Comparison of ENCODE assay signal across 1 cellular context in the genomic region with DNA sequence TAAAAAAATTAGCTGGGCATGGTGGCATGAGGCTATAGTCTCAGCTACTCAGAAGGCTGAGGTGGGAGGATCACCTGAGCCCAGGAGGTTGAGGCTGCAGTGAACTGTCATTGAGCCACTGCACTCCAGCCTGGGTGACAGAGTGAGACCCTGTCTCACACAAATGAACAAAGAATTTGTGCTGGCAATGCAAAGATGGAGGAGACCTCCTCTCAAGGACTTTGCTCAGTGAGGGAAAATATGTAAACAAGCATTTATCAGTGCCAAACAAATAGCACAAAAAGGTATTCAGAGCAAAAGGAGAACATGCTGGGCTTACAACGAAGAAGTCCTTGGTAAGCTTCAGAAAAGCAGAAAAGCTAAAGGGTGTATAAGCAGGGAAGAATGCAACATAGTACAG.
TF ChIP-seq lines count a peak whose summit lies in the region.

No MANE protein-coding gene starts in this region.

TF ChIP-seq in HepG2, 621 proteins besides CTCF, POLR2A, EP300 and RAD21 (continued from another document and continues in another):
- TF ChIP-seq, protein P1, sequence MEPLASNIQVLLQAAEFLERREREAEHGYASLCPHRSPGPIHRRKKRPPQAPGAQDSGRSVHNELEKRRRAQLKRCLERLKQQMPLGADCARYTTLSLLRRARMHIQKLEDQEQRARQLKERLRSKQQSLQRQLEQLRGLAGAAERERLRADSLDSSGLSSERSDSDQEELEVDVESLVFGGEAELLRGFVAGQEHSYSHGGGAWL (CRISPR knock-in tag; IDR thresholded peaks at IDR 0.05) = no peak
- peak; percentile 96; the same call in 1 of the 2 replicates for TF ChIP-seq ZBTB3 (CRISPR knock-in tag; IDR thresholded peaks at IDR 0.05; ENCODE audit: borderline replicate concordance, low read depth)
- no peak for TF ChIP-seq PHF8 (CRISPR knock-in tag; IDR thresholded peaks at IDR 0.05)
- no peak for TF ChIP-seq SP2 (CRISPR knock-in tag; IDR thresholded peaks at IDR 0.05)
- TF ChIP-seq KLF13 (CRISPR knock-in tag; IDR thresholded peaks at IDR 0.05) = no peak
- 0 out of 2 replicates have a peak, but pooled peaks have one; percentile 17 for TF ChIP-seq ZNF263 (CRISPR knock-in tag; IDR thresholded peaks at IDR 0.05)
- TF ChIP-seq, protein P2, sequence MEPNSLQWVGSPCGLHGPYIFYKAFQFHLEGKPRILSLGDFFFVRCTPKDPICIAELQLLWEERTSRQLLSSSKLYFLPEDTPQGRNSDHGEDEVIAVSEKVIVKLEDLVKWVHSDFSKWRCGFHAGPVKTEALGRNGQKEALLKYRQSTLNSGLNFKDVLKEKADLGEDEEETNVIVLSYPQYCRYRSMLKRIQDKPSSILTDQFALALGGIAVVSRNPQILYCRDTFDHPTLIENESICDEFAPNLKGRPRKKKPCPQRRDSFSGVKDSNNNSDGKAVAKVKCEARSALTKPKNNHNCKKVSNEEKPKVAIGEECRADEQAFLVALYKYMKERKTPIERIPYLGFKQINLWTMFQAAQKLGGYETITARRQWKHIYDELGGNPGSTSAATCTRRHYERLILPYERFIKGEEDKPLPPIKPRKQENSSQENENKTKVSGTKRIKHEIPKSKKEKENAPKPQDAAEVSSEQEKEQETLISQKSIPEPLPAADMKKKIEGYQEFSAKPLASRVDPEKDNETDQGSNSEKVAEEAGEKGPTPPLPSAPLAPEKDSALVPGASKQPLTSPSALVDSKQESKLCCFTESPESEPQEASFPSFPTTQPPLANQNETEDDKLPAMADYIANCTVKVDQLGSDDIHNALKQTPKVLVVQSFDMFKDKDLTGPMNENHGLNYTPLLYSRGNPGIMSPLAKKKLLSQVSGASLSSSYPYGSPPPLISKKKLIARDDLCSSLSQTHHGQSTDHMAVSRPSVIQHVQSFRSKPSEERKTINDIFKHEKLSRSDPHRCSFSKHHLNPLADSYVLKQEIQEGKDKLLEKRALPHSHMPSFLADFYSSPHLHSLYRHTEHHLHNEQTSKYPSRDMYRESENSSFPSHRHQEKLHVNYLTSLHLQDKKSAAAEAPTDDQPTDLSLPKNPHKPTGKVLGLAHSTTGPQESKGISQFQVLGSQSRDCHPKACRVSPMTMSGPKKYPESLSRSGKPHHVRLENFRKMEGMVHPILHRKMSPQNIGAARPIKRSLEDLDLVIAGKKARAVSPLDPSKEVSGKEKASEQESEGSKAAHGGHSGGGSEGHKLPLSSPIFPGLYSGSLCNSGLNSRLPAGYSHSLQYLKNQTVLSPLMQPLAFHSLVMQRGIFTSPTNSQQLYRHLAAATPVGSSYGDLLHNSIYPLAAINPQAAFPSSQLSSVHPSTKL (CRISPR knock-in tag; IDR thresholded peaks at IDR 0.05) = peak; percentile 84
- no peak for TF ChIP-seq MYC (CRISPR knock-in tag; IDR thresholded peaks at IDR 0.05; ENCODE audit: borderline replicate concordance)
- TF ChIP-seq PHF21A (CRISPR knock-in tag; IDR thresholded peaks at IDR 0.05) = peak; percentile 55
- TF ChIP-seq, protein P3, sequence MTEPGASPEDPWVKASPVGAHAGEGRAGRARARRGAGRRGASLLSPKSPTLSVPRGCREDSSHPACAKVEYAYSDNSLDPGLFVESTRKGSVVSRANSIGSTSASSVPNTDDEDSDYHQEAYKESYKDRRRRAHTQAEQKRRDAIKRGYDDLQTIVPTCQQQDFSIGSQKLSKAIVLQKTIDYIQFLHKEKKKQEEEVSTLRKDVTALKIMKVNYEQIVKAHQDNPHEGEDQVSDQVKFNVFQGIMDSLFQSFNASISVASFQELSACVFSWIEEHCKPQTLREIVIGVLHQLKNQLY (CRISPR knock-in tag; IDR thresholded peaks at IDR 0.05) = peak; percentile 53; the same call in 1 of the 2 replicates
- TF ChIP-seq MAZ (IDR thresholded peaks at IDR 0.05; ENCODE audit: borderline replicate concordance, low read depth, low read length) = no peak
- TF ChIP-seq MAZ (CRISPR knock-in tag; IDR thresholded peaks at IDR 0.05; ENCODE audit: low read depth) = no peak
- TF ChIP-seq TEAD3 (CRISPR knock-in tag; optimal IDR thresholded peaks at IDR 0.05; ENCODE audit: borderline replicate concordance) = peak; percentile 92
- TF ChIP-seq MEIS2 (CRISPR knock-in tag; IDR thresholded peaks at IDR 0.05) = peak; percentile 64; the same call in 1 of the 2 replicates
- no peak for TF ChIP-seq MATR3 (CRISPR knock-in tag; IDR thresholded peaks at IDR 0.05)
- TF ChIP-seq, protein P4, sequence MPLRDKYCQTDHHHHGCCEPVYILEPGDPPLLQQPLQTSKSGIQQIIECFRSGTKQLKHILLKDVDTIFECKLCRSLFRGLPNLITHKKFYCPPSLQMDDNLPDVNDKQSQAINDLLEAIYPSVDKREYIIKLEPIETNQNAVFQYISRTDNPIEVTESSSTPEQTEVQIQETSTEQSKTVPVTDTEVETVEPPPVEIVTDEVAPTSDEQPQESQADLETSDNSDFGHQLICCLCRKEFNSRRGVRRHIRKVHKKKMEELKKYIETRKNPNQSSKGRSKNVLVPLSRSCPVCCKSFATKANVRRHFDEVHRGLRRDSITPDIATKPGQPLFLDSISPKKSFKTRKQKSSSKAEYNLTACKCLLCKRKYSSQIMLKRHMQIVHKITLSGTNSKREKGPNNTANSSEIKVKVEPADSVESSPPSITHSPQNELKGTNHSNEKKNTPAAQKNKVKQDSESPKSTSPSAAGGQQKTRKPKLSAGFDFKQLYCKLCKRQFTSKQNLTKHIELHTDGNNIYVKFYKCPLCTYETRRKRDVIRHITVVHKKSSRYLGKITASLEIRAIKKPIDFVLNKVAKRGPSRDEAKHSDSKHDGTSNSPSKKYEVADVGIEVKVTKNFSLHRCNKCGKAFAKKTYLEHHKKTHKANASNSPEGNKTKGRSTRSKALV (CRISPR knock-in tag; IDR thresholded peaks at IDR 0.05) = peak; percentile 46; the same call in 1 of the 2 replicates
- peak; percentile 79 for TF ChIP-seq ISL2 (CRISPR knock-in tag; IDR thresholded peaks at IDR 0.05)
- 0 out of 2 replicates have a peak, but pooled peaks have one; percentile 49 for TF ChIP-seq CCDC6 (CRISPR knock-in tag; IDR thresholded peaks at IDR 0.05)
- TF ChIP-seq MED1 (CRISPR knock-in tag; IDR thresholded peaks at IDR 0.05) = peak; percentile 90
- TF ChIP-seq, protein P5, sequence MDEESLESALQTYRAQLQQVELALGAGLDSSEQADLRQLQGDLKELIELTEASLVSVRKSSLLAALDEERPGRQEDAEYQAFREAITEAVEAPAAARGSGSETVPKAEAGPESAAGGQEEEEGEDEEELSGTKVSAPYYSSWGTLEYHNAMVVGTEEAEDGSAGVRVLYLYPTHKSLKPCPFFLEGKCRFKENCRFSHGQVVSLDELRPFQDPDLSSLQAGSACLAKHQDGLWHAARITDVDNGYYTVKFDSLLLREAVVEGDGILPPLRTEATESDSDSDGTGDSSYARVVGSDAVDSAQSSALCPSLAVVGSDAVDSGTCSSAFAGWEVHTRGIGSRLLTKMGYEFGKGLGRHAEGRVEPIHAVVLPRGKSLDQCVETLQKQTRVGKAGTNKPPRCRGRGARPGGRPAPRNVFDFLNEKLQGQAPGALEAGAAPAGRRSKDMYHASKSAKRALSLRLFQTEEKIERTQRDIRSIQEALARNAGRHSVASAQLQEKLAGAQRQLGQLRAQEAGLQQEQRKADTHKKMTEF (CRISPR knock-in tag; IDR thresholded peaks at IDR 0.05) = peak; percentile 49; the same call in 1 of the 2 replicates
- TF ChIP-seq SIN3B (IDR thresholded peaks at IDR 0.05; ENCODE audit: low read length) = no peak
- peak; percentile 41; the same call in 1 of the 2 replicates for TF ChIP-seq ETV5 (CRISPR knock-in tag; IDR thresholded peaks at IDR 0.05; ENCODE audit: borderline replicate concordance)
- TF ChIP-seq ZMYM3 (CRISPR knock-in tag; IDR thresholded peaks at IDR 0.05) = peak; percentile 91
- TF ChIP-seq ASH2L (IDR thresholded peaks at IDR 0.05; ENCODE audit: insufficient read length, low read depth, low read length) = peak; percentile 34
- TF ChIP-seq HNF4G (IDR thresholded peaks at IDR 0.05; ENCODE audit: borderline replicate concordance, low read depth, low read length) = peak; percentile 61; the same call in 1 of the 2 replicates
- peak; percentile 77; the same call in 1 of the 2 replicates for TF ChIP-seq HNF4G (CRISPR knock-in tag; IDR thresholded peaks at IDR 0.05; ENCODE audit: borderline replicate concordance, low read depth)
- TF ChIP-seq ZNF761 (CRISPR knock-in tag; conservative IDR thresholded peaks at IDR 0.05) = 0 out of 2 replicates have a peak, but pooled peaks have one; percentile 43
- no peak for TF ChIP-seq ZNF75D (CRISPR knock-in tag; IDR thresholded peaks at IDR 0.05; ENCODE audit: borderline replicate concordance)
- TF ChIP-seq ZNF382 (CRISPR knock-in tag; IDR thresholded peaks at IDR 0.05; ENCODE audit: borderline replicate concordance) = no peak
- TF ChIP-seq ZNF232 (CRISPR knock-in tag; IDR thresholded peaks at IDR 0.05; ENCODE audit: borderline replicate concordance) = 0 out of 2 replicates have a peak, but pooled peaks have one; percentile 42
- TF ChIP-seq JDP2 (CRISPR knock-in tag; IDR thresholded peaks at IDR 0.05; ENCODE audit: borderline replicate concordance) = no peak
- TF ChIP-seq HNRNPK (IDR thresholded peaks at IDR 0.05; ENCODE audit: low read depth, low read length, poor library complexity, severe bottlenecking) = no peak
- TF ChIP-seq, protein P6, sequence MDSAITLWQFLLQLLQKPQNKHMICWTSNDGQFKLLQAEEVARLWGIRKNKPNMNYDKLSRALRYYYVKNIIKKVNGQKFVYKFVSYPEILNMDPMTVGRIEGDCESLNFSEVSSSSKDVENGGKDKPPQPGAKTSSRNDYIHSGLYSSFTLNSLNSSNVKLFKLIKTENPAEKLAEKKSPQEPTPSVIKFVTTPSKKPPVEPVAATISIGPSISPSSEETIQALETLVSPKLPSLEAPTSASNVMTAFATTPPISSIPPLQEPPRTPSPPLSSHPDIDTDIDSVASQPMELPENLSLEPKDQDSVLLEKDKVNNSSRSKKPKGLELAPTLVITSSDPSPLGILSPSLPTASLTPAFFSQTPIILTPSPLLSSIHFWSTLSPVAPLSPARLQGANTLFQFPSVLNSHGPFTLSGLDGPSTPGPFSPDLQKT (CRISPR knock-in tag; IDR thresholded peaks at IDR 0.05; ENCODE audit: borderline replicate concordance) = no peak
- TF ChIP-seq CAMTA2 (CRISPR knock-in tag; IDR thresholded peaks at IDR 0.05; ENCODE audit: borderline replicate concordance) = no peak
- TF ChIP-seq ZNF549 (CRISPR knock-in tag; IDR thresholded peaks at IDR 0.05) = no peak
- TF ChIP-seq FOXK1 (CRISPR knock-in tag; IDR thresholded peaks at IDR 0.05; ENCODE audit: borderline replicate concordance, low read depth) = peak; percentile 83
- 0 out of 2 replicates have a peak, but pooled peaks have one; percentile 28 for TF ChIP-seq FOXA1 (IDR thresholded peaks at IDR 0.05)
- TF ChIP-seq FOXA1 (CRISPR knock-in tag; IDR thresholded peaks at IDR 0.05) = peak; percentile 90
- TF ChIP-seq HOXA3 (CRISPR knock-in tag; IDR thresholded peaks at IDR 0.05) = peak; percentile 84
- no peak for TF ChIP-seq SMAD9 (CRISPR knock-in tag; IDR thresholded peaks at IDR 0.05)
- TF ChIP-seq, protein P7, sequence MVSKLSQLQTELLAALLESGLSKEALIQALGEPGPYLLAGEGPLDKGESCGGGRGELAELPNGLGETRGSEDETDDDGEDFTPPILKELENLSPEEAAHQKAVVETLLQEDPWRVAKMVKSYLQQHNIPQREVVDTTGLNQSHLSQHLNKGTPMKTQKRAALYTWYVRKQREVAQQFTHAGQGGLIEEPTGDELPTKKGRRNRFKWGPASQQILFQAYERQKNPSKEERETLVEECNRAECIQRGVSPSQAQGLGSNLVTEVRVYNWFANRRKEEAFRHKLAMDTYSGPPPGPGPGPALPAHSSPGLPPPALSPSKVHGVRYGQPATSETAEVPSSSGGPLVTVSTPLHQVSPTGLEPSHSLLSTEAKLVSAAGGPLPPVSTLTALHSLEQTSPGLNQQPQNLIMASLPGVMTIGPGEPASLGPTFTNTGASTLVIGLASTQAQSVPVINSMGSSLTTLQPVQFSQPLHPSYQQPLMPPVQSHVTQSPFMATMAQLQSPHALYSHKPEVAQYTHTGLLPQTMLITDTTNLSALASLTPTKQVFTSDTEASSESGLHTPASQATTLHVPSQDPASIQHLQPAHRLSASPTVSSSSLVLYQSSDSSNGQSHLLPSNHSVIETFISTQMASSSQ (IDR thresholded peaks at IDR 0.05; ENCODE audit: low read depth) = no peak
- TF ChIP-seq, protein P7 (CRISPR knock-in tag; IDR thresholded peaks at IDR 0.05; ENCODE audit: borderline replicate concordance) = peak; percentile 32; the same call in 1 of the 2 replicates
- TF ChIP-seq, protein P8, sequence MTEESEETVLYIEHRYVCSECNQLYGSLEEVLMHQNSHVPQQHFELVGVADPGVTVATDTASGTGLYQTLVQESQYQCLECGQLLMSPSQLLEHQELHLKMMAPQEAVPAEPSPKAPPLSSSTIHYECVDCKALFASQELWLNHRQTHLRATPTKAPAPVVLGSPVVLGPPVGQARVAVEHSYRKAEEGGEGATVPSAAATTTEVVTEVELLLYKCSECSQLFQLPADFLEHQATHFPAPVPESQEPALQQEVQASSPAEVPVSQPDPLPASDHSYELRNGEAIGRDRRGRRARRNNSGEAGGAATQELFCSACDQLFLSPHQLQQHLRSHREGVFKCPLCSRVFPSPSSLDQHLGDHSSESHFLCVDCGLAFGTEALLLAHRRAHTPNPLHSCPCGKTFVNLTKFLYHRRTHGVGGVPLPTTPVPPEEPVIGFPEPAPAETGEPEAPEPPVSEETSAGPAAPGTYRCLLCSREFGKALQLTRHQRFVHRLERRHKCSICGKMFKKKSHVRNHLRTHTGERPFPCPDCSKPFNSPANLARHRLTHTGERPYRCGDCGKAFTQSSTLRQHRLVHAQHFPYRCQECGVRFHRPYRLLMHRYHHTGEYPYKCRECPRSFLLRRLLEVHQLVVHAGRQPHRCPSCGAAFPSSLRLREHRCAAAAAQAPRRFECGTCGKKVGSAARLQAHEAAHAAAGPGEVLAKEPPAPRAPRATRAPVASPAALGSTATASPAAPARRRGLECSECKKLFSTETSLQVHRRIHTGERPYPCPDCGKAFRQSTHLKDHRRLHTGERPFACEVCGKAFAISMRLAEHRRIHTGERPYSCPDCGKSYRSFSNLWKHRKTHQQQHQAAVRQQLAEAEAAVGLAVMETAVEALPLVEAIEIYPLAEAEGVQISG (CRISPR knock-in tag; IDR thresholded peaks at IDR 0.05) = 0 out of 2 replicates have a peak, but pooled peaks have one; percentile 37
